8 cellular contexts compared by ENCODE assay signal in the genomic region with DNA sequence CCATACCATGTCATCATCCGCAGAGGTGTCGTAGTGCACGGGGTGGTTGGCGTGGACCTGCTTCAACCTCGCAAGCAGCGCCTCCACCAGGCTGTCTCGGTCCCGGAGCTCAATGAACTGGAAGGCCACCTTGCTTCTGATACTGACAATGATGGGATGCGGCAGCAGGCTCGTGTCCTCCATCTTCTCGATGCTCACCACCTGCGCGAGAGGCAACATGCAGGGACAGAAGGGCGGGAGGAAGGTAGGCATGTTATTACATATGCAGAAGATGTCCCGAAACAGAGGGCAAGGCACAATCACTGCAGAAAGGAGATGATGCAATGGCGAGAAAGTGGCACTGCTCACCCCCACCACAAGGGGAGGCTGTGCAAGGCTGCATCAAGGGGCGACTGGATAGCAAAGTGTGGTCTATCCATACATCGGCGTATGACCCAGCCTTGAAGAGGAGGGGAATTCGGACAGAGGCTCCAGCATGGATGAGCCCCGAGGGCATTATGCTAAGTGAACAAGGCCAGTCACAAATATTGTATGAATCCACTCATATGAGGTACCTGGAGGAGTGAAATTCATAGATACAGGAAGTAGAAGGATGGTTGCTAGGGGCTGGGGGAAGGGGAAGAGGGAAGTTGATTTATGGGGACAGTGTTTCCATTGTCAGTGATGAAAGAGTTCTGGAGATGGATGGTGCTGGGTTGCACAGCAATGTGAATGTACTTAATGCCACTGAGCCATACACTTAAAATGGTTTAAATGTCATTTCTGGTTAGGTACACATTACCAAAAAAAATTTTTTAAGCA. TPM values are rescaled to one million over a fixed set of nuclear protein-coding genes. Genes with fewer than 3 reads are reported as not detected.
DNase-seq lines count a peak whose midpoint lies in the region; ATAC-seq and TF ChIP-seq lines count a peak whose summit lies in the region.

No MANE protein-coding gene starts in this region.

- no peak overlapping the region for H3K4me3 ChIP-seq in epithelial cell of esophagus (ENCODE audit: low read length)
- no peak overlapping the region for H3K4me3 ChIP-seq in gastrocnemius medialis

- TF ChIP-seq POLR2A in gastrocnemius medialis (IDR thresholded peaks at IDR 0.05), result no peak

- peak overlapping the region in 2 of 4 donors; percentile 27 to 43 for H3K27ac ChIP-seq in gastrocnemius medialis

- TF ChIP-seq CTCF in epithelial cell of esophagus (IDR thresholded peaks at IDR 0.05; ENCODE audit: insufficient read depth, low read depth, low read length, missing control alignments), result peak; percentile 77
- TF ChIP-seq CTCF in gastrocnemius medialis (IDR thresholded peaks at IDR 0.05 in 4 of 5, conservative IDR thresholded peaks at IDR 0.05 in 1 of 5), result peak; percentile 36 to 76 (median 67)

- no peaks in the 10 kb centered on the region for H3K9me3 ChIP-seq in gastrocnemius medialis

- DNase-seq in activated T-cell treated with anti-CD3 and anti-CD28 coated beads, Interleukin-2, amount 50 U/mL, for 48 hours, result peak; percentile 35 to 44
- DNase-seq in activated T-cell treated with anti-CD3 and anti-CD28 coated beads for 4 hours (no peak), NOMO-1 treated with dmso at 0.1 percent for 144 hours (lab: John Stamatoyannopoulos, UW; ENCODE audit: unreplicated experiment) (peak; percentile 88), epithelial cell of esophagus (ENCODE audit: low read depth) (peak; percentile 42), gastrocnemius medialis (no peak), NCI-H187 (lab: John Stamatoyannopoulos, UW) (no peak), GF-D8 (lab: John Stamatoyannopoulos, UW) (no peak)

- ATAC-seq in gastrocnemius medialis (peak in 1 of 2 donors; percentile 53), GM21619 (IDR thresholded peaks at IDR 0.05; ENCODE audit: unreplicated experiment) (no peak)

- intact Hi-C loops in gastrocnemius medialis (cut with DNase I; ENCODE audit: low total_unique reads), result loop anchor here (2.0 kb wide), 1 partner anchor 112 kb away; a partner anchor contains a TSS

- H3K36me3 ChIP-seq in gastrocnemius medialis, result peaks cover 2 to 72% of the 10 kb centered on the region in 2 donors

- in situ Hi-C loops in gastrocnemius medialis (cut with MboI; ENCODE audit: low sequenced_read_pairs in 4 of 4), result no loop called here

- no peaks in the 10 kb centered on the region for H3K27me3 ChIP-seq in gastrocnemius medialis

- H3K4me1 ChIP-seq in gastrocnemius medialis, result peaks cover 0 to 4% of the 10 kb centered on the region in 2 donors

RNA-seq across cellular contexts. Expression of a gene that starts 36.6 kb away (rescaled TPM):
- total RNA-seq in gastrocnemius medialis, result 100 to 1,000 TPM; 572 to 825 (median 762) TPM

Comparison
In these comparisons a context has a peak if more than half of its experiments do, and no peak if none do; other contexts are left out.
1. DNase-seq: peak in activated T-cell treated with anti-CD3 and anti-CD28 coated beads, Interleukin-2, amount 50 U/mL, for 48 hours (2 of 2), NOMO-1 treated with dmso at 0.1 percent for 144 hours (single experiment) and epithelial cell of esophagus (single experiment); none in activated T-cell treated with anti-CD3 and anti-CD28 coated beads for 4 hours (single experiment), gastrocnemius medialis (0 of 2), NCI-H187 (0 of 2) and GF-D8 (single experiment).